18 cellular contexts compared by ENCODE assay signal in genomic region chr3:105118905-105119304, GRCh38.
DNase-seq lines count a peak whose midpoint lies in the region; ATAC-seq, FAIRE-seq and TF ChIP-seq lines count a peak whose summit lies in the region.
"Had no signal": no experiment of that assay in that cellular context is flagged by ENCODE, and none has a peak within 500 bp of the region (broad histone marks: within the 10 kb centered on the region; RNA-seq: fewer than 3 reads in every experiment).

No MANE protein-coding gene starts in this region.

- no peaks in the 10 kb centered on the region for H3K36me3 ChIP-seq in trophoblast cell (ENCODE audit: control insufficient read depth in 1 of 2, insufficient read depth in 2 of 2, low read length in 2 of 2)
- H3K36me3 ChIP-seq: BE2C, pancreas, suprapubic skin had no signal

- no peaks in the 10 kb centered on the region for H3K9me3 ChIP-seq in trophoblast cell (ENCODE audit: insufficient read depth, low read depth, low read length)
- H3K9me3 ChIP-seq: BE2C, pancreas, suprapubic skin had no signal

- no peak for ATAC-seq in GM18502 (IDR thresholded peaks at IDR 0.05; ENCODE audit: poor library complexity, unreplicated experiment)
- ATAC-seq: activated CD4-positive, CD25-positive, alpha-beta regulatory T cell treated with anti-CD3 and anti-CD28 coated beads, Interleukin-2, amount 50 U/mL, for 24 hours; pancreas had no signal

- H3K27ac ChIP-seq in trophoblast cell (ENCODE audit: low read depth, low read length) = no peak overlapping the region
- H3K27ac ChIP-seq: pancreas, skin epidermis, suprapubic skin had no signal

- no peak for TF ChIP-seq CTCF in epithelial cell of proximal tubule (conservative IDR thresholded peaks at IDR 0.05; ENCODE audit: low read depth, low read length)

- H4K8ac ChIP-seq in trophoblast cell (ENCODE audit: low read depth, low read length) = no peak overlapping the region

- no peak overlapping the region for H4K91ac ChIP-seq in trophoblast cell (ENCODE audit: low read depth, low read length)

- no peak overlapping the region for H2AK5ac ChIP-seq in trophoblast cell (ENCODE audit: low read length)

- no peak overlapping the region for H2BK120ac ChIP-seq in trophoblast cell (ENCODE audit: insufficient read depth, low read length, poor library complexity)

- H3K79me1 ChIP-seq in trophoblast cell (ENCODE audit: low read length) = no peaks in the 10 kb centered on the region

- no peak overlapping the region for H4K12ac ChIP-seq in trophoblast cell (ENCODE audit: low read depth, low read length)

- no peak overlapping the region for H3K23ac ChIP-seq in trophoblast cell (ENCODE audit: low read length)

- H2BK12ac ChIP-seq in trophoblast cell (ENCODE audit: low read length) = no peak overlapping the region

- DNase-seq in GM04503 (ENCODE audit: low read depth) (peak; percentile 28), RCC 7860 (ENCODE audit: low spot score) (peak; percentile 35), epithelial cell of proximal tubule (ENCODE audit: low read depth) (peak; percentile 36), trophoblast cell (peak; percentile 24 to 76), NCI-H748 treated with DMSO at 0.1 percent for 48 hours (lab: John Stamatoyannopoulos, UW) (no peak), occipital lobe (lab: John Stamatoyannopoulos, UW) (no peak), OCI-M1 (lab: John Stamatoyannopoulos, UW) (no peak)
- DNase-seq: amniotic stem cell; BE2C; cerebellar nuclear complex; effector memory CD4-positive, alpha-beta T cell; NCI-H1930; pancreas; stimulated activated CD4-positive, alpha-beta T cell treated with anti-CD3 and anti-CD28 coated beads, Interleukin-4, amount 100 ng/mL, for 1 hour had no signal

- H3K4me1 ChIP-seq in trophoblast cell (ENCODE audit: control insufficient read depth in 1 of 2, insufficient read depth in 2 of 2, low read length in 2 of 2) = no peaks in the 10 kb centered on the region
- H3K4me1 ChIP-seq: BE2C, pancreas, suprapubic skin had no signal

- H2BK5ac ChIP-seq in trophoblast cell (ENCODE audit: low read depth, low read length, poor library complexity) = no peak overlapping the region

- no peak overlapping the region for H3K4me3 ChIP-seq in epithelial cell of proximal tubule (ENCODE audit: low read depth, low read length)
- no peak overlapping the region for H3K4me3 ChIP-seq in trophoblast cell (ENCODE audit: low read depth, low read length)
- H3K4me3 ChIP-seq: pancreas, skin epidermis, suprapubic skin had no signal

- no peak overlapping the region for H3K9ac ChIP-seq in trophoblast cell (ENCODE audit: low read length)

- no peak for FAIRE-seq in RCC 7860 (lab: Jason Lieb, UNC)

- H2AFZ ChIP-seq in trophoblast cell (ENCODE audit: insufficient read depth, low read length, poor library complexity) = no peak overlapping the region

- no peak overlapping the region for H3K4ac ChIP-seq in trophoblast cell (ENCODE audit: low read depth, low read length)

- H3K79me2 ChIP-seq in trophoblast cell (ENCODE audit: control insufficient read depth, insufficient read depth, low read length, poor library complexity) = no peaks in the 10 kb centered on the region

- H3K27me3 ChIP-seq in trophoblast cell (ENCODE audit: insufficient read depth, low read length) = no peaks in the 10 kb centered on the region
- H3K27me3 ChIP-seq: BE2C, pancreas, suprapubic skin had no signal

- WGBS in trophoblast cell (ENCODE audit: extremely low coverage, insufficient coverage, insufficient read length) = no CpG with 5 or more reads among the region's 3 CpGs

- no peak overlapping the region for H3K14ac ChIP-seq in trophoblast cell (ENCODE audit: low read length)

- H3K4me2 ChIP-seq in trophoblast cell (ENCODE audit: low read length) = no peak overlapping the region

- H3K18ac ChIP-seq in trophoblast cell (ENCODE audit: low read length) = no peak overlapping the region

Comparison
In these comparisons a context has a peak if more than half of its experiments do, and no peak if none do; other contexts are left out.
1. DNase-seq: peak in GM04503 (single experiment), RCC 7860 (single experiment), epithelial cell of proximal tubule (single experiment) and trophoblast cell (2 of 2); none in NCI-H748 treated with DMSO at 0.1 percent for 48 hours (single experiment), occipital lobe (single experiment) and OCI-M1 (single experiment).